Comparison of ENCODE assay signal across 9 cellular contexts in genomic region chr15:68279779-68280745, GRCh38. TPM values are rescaled to one million over a fixed set of nuclear protein-coding genes. Genes with fewer than 3 reads are reported as not detected.
DNase-seq lines count a peak whose midpoint lies in the region; ATAC-seq and TF ChIP-seq lines count a peak whose summit lies in the region.
"Had no signal": no experiment of that assay in that cellular context is flagged by ENCODE, and none has a peak within 500 bp of the region (broad histone marks: within the 10 kb centered on the region; RNA-seq: fewer than 3 reads in every experiment).

No MANE protein-coding gene starts in this region.

- H3K27me3 Mint-ChIP-seq in endodermal cell (ENCODE audit: insufficient read depth) = no peaks in the 10 kb centered on the region

- H3K9ac ChIP-seq in OCI-LY3 (ENCODE audit: low read length) (peak overlapping the region; percentile 86; the same call in 1 of the 2 replicates), endodermal cell (ENCODE audit: extremely low read depth, low read length, poor library complexity, severe bottlenecking) (no peak overlapping the region)

- H2AFZ ChIP-seq in OCI-LY3 (ENCODE audit: low read depth, low read length) = no peak overlapping the region

- TF ChIP-seq CTCF in OCI-LY3 (IDR thresholded peaks at IDR 0.05; ENCODE audit: low read depth, low read length) (no peak), endodermal cell (conservative IDR thresholded peaks at IDR 0.05) (no peak), ovary (IDR thresholded peaks at IDR 0.05) (no peak)

- H3K9me3 ChIP-seq in OCI-LY3 (ENCODE audit: insufficient read depth, low read length) = no peaks in the 10 kb centered on the region
- peaks cover 10% of the 10 kb centered on the region for H3K9me3 ChIP-seq in endodermal cell (ENCODE audit: control insufficient read depth, low read length)
- no peaks in the 10 kb centered on the region for H3K9me3 ChIP-seq in ovary

- H3K4me1 ChIP-seq in OCI-LY3 (ENCODE audit: low read length) = peaks cover 35% of the 10 kb centered on the region
- no peaks in the 10 kb centered on the region for H3K4me1 ChIP-seq in endodermal cell (ENCODE audit: control insufficient read depth, insufficient read depth, low read length)
- H3K4me1 ChIP-seq in ovary (ENCODE audit: insufficient read depth) = peaks cover 13% of the 10 kb centered on the region

- ATAC-seq in HG03520 (IDR thresholded peaks at IDR 0.05; ENCODE audit: unreplicated experiment) (no peak), left lobe of liver (no peak), GM21576 (IDR thresholded peaks at IDR 0.05; ENCODE audit: unreplicated experiment) (no peak)

- H3K4me3 ChIP-seq in OCI-LY3 (ENCODE audit: low read length) (peak overlapping the region; percentile 95), endodermal cell (ENCODE audit: low read length) (peak overlapping the region; percentile 98), ovary (peak overlapping the region; percentile 54)

- no peak overlapping the region for H3K27ac Mint-ChIP-seq in endodermal cell

- peak overlapping the region; percentile 94 for H3K4me2 ChIP-seq in OCI-LY3 (ENCODE audit: low read length)

- TF ChIP-seq POLR2A in ovary (IDR thresholded peaks at IDR 0.05) = no peak

- peak; percentile 27 for DNase-seq in ELF-1 (ENCODE audit: low read depth, low spot score)
- no peak for DNase-seq in endodermal cell
- no peak for DNase-seq in ovary
- DNase-seq in left lobe of liver (ENCODE audit: low spot score) = no peak
- DNase-seq in NCI-H748 (lab: John Stamatoyannopoulos, UW; ENCODE audit: unreplicated experiment) = no peak
- DNase-seq: activated CD4-positive, CD25-positive, alpha-beta regulatory T cell treated with anti-CD3 and anti-CD28 coated beads, Interleukin-2, amount 50 U/mL, for 72 hours had no signal

- H3K9me3 Mint-ChIP-seq in endodermal cell = peaks cover 7% of the 10 kb centered on the region

- intact Hi-C loops in ovary (cut with DNase I) = no loop called here

- peaks cover 46% of the 10 kb centered on the region for H3K4me1 Mint-ChIP-seq in endodermal cell

- TF ChIP-seq EP300 in ovary (IDR thresholded peaks at IDR 0.05) = no peak

- peaks cover 14% of the 10 kb centered on the region for H3K36me3 Mint-ChIP-seq in endodermal cell (ENCODE audit: low read depth)

- H3K27me3 ChIP-seq in OCI-LY3 (ENCODE audit: low read depth, low read length) (no peaks in the 10 kb centered on the region), endodermal cell (ENCODE audit: control insufficient read depth, insufficient read depth, low read length, poor library complexity, severe bottlenecking) (no peaks in the 10 kb centered on the region), ovary (no peaks in the 10 kb centered on the region)

- H3K27ac ChIP-seq in OCI-LY3 (ENCODE audit: low read length) (no peak overlapping the region), endodermal cell (ENCODE audit: low read depth, low read length) (no peak overlapping the region), ovary (no peak overlapping the region)

- 54 to 55% methylated on average over 9 to 11 of the region's 11 CpGs for WGBS in endodermal cell (ENCODE audit: insufficient coverage in 1 of 2, insufficient read length in 1 of 2), 2 experiments
- WGBS in ovary, 3 donors = 13 to 22% (median 16%) methylated on average over 11 of the region's 11 CpGs

- peaks cover 78% of the 10 kb centered on the region for H3K79me2 ChIP-seq in OCI-LY3 (ENCODE audit: low read length)

- peak overlapping the region; percentile 96 for H3K4me3 Mint-ChIP-seq in endodermal cell

- H3K36me3 ChIP-seq in OCI-LY3 (replicated peaks; ENCODE audit: low read depth, low read length) (peaks cover 23% of the 10 kb centered on the region), endodermal cell (ENCODE audit: control insufficient read depth, insufficient read depth, low read length) (peaks cover 16% of the 10 kb centered on the region), ovary (no peaks in the 10 kb centered on the region)

- peaks cover 51% of the 10 kb centered on the region for H4K20me1 ChIP-seq in OCI-LY3 (ENCODE audit: insufficient read depth, low read length)

RNA-seq across cellular contexts. Expression of gene FEM1B, which starts 2.5 kb away (rescaled TPM):
- total RNA-seq in endodermal cell (10 to 100 TPM; 65.4 to 67.9 TPM), ovary (10 to 100 TPM; 30.3 to 83.2 (median 55.9) TPM), left lobe of liver (21.5 TPM)
- 36.2 TPM for polyA plus RNA-seq in endodermal cell (2013, experiment 1 of 2)
- 34.3 TPM for polyA plus RNA-seq in endodermal cell (2013, experiment 2 of 2)
- polyA plus RNA-seq in ovary = 10 to 100 TPM; 15.8 to 32.9 TPM

RNA-seq across cellular contexts. Expression of gene CLN6, which starts 50.5 kb away (rescaled TPM):
- total RNA-seq in endodermal cell (10 to 100 TPM; 51.6 to 59.6 TPM), ovary (10 to 100 TPM in 5 of 7 donors, 1 to 10 TPM in 2; 6.3 to 21.8 (median 12.0) TPM), left lobe of liver (12.2 TPM)
- polyA plus RNA-seq in endodermal cell (2013, experiment 1 of 2) = 31.9 TPM
- polyA plus RNA-seq in endodermal cell (2013, experiment 2 of 2) = 28.2 TPM
- 10 to 100 TPM; 10.9 to 13.9 TPM for polyA plus RNA-seq in ovary
